Comparison of ENCODE assay signal across 17 cellular contexts in the genomic region with DNA sequence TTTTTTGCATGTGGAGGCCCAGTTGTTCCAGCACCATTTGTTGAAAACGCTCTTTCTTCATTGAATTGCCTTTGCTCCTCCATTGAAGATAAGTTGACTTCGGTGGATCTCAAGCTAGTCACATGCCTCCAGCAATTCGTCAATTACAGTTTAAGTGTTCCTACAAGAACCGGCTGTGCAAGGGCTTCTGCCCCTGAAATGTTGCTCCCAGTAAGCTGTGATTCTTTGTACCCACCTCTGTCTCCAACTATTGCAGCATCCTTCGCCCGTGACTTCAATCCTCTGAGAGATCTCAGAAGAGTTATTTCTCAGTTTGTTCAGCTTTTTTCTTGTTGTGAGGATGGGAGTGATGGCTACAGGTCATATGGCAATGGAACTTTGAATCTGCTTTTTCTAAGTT.
A peak's percentile ranks its signal among the peaks of the same experiment; 100 is the strongest.
DNase-seq lines count a peak whose midpoint lies in the region; ATAC-seq and TF ChIP-seq lines count a peak whose summit lies in the region.
"Had no signal": no experiment of that assay in that cellular context is flagged by ENCODE, and none has a peak within 500 bp of the region (broad histone marks: within the 10 kb centered on the region; RNA-seq: fewer than 3 reads in every experiment).

No MANE protein-coding gene starts in this region.

- no peaks in the 10 kb centered on the region for H3K36me3 Mint-ChIP-seq in activated CD4-positive, alpha-beta T cell treated with anti-CD3 and anti-CD28 coated beads, Interleukin-2, amount 10 ng/mL, durations not matched to agents 7 days and 5 days (ENCODE audit: low read depth)
- H3K36me3 Mint-ChIP-seq: CD8-positive, alpha-beta T cell had no signal

- WGBS in esophagus muscularis mucosa, result 75% methylated on average over 6 of the region's 6 CpGs

- no peaks in the 10 kb centered on the region for H3K4me1 ChIP-seq in esophagus muscularis mucosa
- H3K4me1 ChIP-seq: A549; BLaER1 treated with 17β-estradiol and CSF1 and Interleukin-3, amounts not matched to agents 10 nM and 100 nM had no signal

- no peak for TF ChIP-seq CTCF in esophagus muscularis mucosa (IDR thresholded peaks at IDR 0.05)

- no peaks in the 10 kb centered on the region for H3K36me3 ChIP-seq in esophagus muscularis mucosa
- H3K36me3 ChIP-seq: BLaER1 treated with 17β-estradiol and CSF1 and Interleukin-3, amounts not matched to agents 10 nM and 100 nM had no signal

- H3K27ac Mint-ChIP-seq in activated CD4-positive, alpha-beta T cell treated with anti-CD3 and anti-CD28 coated beads, Interleukin-2, amount 10 ng/mL, durations not matched to agents 7 days and 5 days, result no peak overlapping the region
- H3K27ac Mint-ChIP-seq: B cell; CD4-positive, alpha-beta T cell; CD8-positive, alpha-beta T cell had no signal

- H3K4me3 Mint-ChIP-seq in activated CD4-positive, alpha-beta T cell treated with anti-CD3 and anti-CD28 coated beads, Interleukin-2, amount 10 ng/mL, durations not matched to agents 7 days and 5 days, result no peak overlapping the region
- H3K4me3 Mint-ChIP-seq: B cell; CD4-positive, alpha-beta T cell; CD8-positive, alpha-beta T cell had no signal

- no peak for TF ChIP-seq POLR2A in esophagus muscularis mucosa (IDR thresholded peaks at IDR 0.05; ENCODE audit: low read depth)

- ATAC-seq in esophagus mucosa (no peak), GM18867 (IDR thresholded peaks at IDR 0.05; ENCODE audit: unreplicated experiment) (no peak)
- ATAC-seq: A549; CD8-positive, alpha-beta T cell had no signal

- H3K4me1 Mint-ChIP-seq in activated CD4-positive, alpha-beta T cell treated with anti-CD3 and anti-CD28 coated beads, Interleukin-2, amount 10 ng/mL, durations not matched to agents 7 days and 5 days, result no peaks in the 10 kb centered on the region
- H3K4me1 Mint-ChIP-seq: B cell had no signal

- intact Hi-C loops in esophagus muscularis mucosa (cut with DNase I), result no loop called here

- CTCF ChIA-PET in activated CD4-positive, alpha-beta T cell treated with anti-CD3 and anti-CD28 coated beads, Interleukin-2, amount 10 ng/mL, durations not matched to agents 7 days and 5 days (lab: Charles Lee), result no interaction called here

- POLR2A ChIA-PET in activated CD4-positive, alpha-beta T cell treated with anti-CD3 and anti-CD28 coated beads, Interleukin-2, amount 10 ng/mL, durations not matched to agents 7 days and 5 days (lab: Charles Lee), result no interaction called here

- no peaks in the 10 kb centered on the region for H3K9me3 Mint-ChIP-seq in activated CD4-positive, alpha-beta T cell treated with anti-CD3 and anti-CD28 coated beads, Interleukin-2, amount 10 ng/mL, durations not matched to agents 7 days and 5 days
- H3K9me3 Mint-ChIP-seq: CD4-positive, alpha-beta T cell had no signal

- DNase-seq in activated CD4-positive, alpha-beta T cell treated with anti-CD3 and anti-CD28 coated beads, Interleukin-2, amount 10 ng/mL, durations not matched to agents 7 days and 5 days, result peak; percentile 1
- DNase-seq in activated CD4-positive, alpha-beta T cell treated with anti-CD3 and anti-CD28 coated beads for 1 hour, result no peak
- DNase-seq in esophagus muscularis mucosa (ENCODE audit: extremely low spot score), result peak; percentile 80
- DNase-seq: AML-193; Caco-2; Calu3; CD4-positive, alpha-beta T cell; DMS79 treated with DMSO at 0.1 percent for 48 hours; GF-D8 had no signal

- H3K27ac ChIP-seq in esophagus muscularis mucosa (replicated peaks in 1 of 4), result no peak overlapping the region
- H3K27ac ChIP-seq: 22Rv1; A549; BLaER1 treated with 17β-estradiol and CSF1 and Interleukin-3, amounts not matched to agents 10 nM and 100 nM; C4-2B had no signal

- peaks cover 0 to 8% (median 0%) of the 10 kb centered on the region in 4 donors for H3K27me3 ChIP-seq in esophagus muscularis mucosa
- H3K27me3 ChIP-seq: BLaER1 treated with 17β-estradiol and CSF1 and Interleukin-3, amounts not matched to agents 10 nM and 100 nM had no signal

- H3K9me3 ChIP-seq in esophagus muscularis mucosa, result no peaks in the 10 kb centered on the region
- H3K9me3 ChIP-seq: A549 had no signal

- TF ChIP-seq EP300 in esophagus muscularis mucosa (IDR thresholded peaks at IDR 0.05), result no peak

- peaks cover 23% of the 10 kb centered on the region for H3K27me3 Mint-ChIP-seq in activated CD4-positive, alpha-beta T cell treated with anti-CD3 and anti-CD28 coated beads, Interleukin-2, amount 10 ng/mL, durations not matched to agents 7 days and 5 days

- H3K4me3 ChIP-seq in esophagus muscularis mucosa, result no peak overlapping the region
- H3K4me3 ChIP-seq: A549; BLaER1 treated with 17β-estradiol and CSF1 and Interleukin-3, amounts not matched to agents 10 nM and 100 nM had no signal
